9 cellular contexts compared by ENCODE assay signal in the genomic region with DNA sequence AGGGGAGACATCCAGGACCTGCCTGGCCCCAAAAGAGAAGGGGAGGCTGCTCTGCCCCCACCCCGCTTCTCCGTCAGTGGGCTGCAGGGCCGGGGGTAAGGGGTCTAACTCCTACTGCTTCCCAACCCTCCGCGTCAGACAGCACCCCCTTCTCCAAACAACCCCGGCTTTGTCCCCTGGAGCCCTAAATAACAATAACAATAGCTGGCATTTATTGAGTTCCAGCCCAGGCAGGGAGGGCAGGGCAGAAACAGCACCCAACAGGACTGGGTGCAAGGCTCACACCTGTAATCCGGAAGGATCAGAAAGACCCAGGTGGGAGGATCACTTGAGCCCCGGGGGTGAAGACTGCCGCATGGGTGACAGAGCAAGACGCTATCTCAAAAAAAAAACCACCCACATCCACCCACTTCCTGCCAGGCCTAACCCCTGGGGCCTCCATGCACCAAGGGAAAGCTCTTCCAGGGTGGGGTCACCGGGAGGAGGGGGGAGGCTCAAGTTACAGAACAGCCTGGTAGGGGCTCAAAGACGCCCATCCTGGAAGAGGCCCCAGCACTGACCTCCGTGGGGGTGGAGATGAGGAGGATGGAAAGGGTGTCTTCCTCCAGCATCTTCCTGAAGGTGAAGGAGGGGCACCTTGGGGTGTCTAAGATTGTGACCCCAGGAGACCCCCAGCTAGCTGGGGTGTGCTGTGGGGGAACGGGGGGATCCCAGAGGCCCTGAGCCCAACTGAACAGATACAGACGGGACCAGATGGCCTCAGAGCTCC. TPM values are rescaled to one million over a fixed set of nuclear protein-coding genes. Genes with fewer than 3 reads are reported as not detected.
DNase-seq lines count a peak whose midpoint lies in the region; ATAC-seq, FAIRE-seq and TF ChIP-seq lines count a peak whose summit lies in the region.
"Had no signal": no experiment of that assay in that cellular context is flagged by ENCODE, and none has a peak within 500 bp of the region (broad histone marks: within the 10 kb centered on the region; RNA-seq: fewer than 3 reads in every experiment).

No MANE protein-coding gene starts in this region.

- H3K36me3 Mint-ChIP-seq in activated T-helper 2 cell treated with anti-CD3 and anti-CD28 coated beads, Interferon-gamma antibody, Interleukin-2, Interleukin-4, amounts not matched to agents 10 μg/mL and 5 μg/mL and 100 μg/mL, durations not matched to agents 14 hours and 24 hours and 36 hours (ENCODE audit: low read depth): no peaks in the 10 kb centered on the region

- peaks cover 8% of the 10 kb centered on the region for H3K4me1 Mint-ChIP-seq in activated T-helper 2 cell treated with anti-CD3 and anti-CD28 coated beads, Interferon-gamma antibody, Interleukin-2, Interleukin-4, amounts not matched to agents 10 μg/mL and 5 μg/mL and 100 μg/mL, durations not matched to agents 14 hours and 24 hours and 36 hours (ENCODE audit: low read depth)

- no peaks in the 10 kb centered on the region for H3K9me3 Mint-ChIP-seq in activated T-helper 2 cell treated with anti-CD3 and anti-CD28 coated beads, Interferon-gamma antibody, Interleukin-2, Interleukin-4, amounts not matched to agents 10 μg/mL and 5 μg/mL and 100 μg/mL, durations not matched to agents 14 hours and 24 hours and 36 hours

- peak; percentile 8 for TF ChIP-seq RAD21 in Ishikawa (IDR thresholded peaks at IDR 0.05; ENCODE audit: low read depth)

- H3K9me3 ChIP-seq in spleen (no peaks in the 10 kb centered on the region), tibial artery (no peaks in the 10 kb centered on the region)

- H3K27me3 ChIP-seq in spleen (replicated peaks in 1 of 7) (peaks cover 0 to 53% (median 9%) of the 10 kb centered on the region in 7 donors), tibial artery (peaks cover 0 to 59% of the 10 kb centered on the region in 2 donors)

- H3K27ac Mint-ChIP-seq in activated T-helper 2 cell treated with anti-CD3 and anti-CD28 coated beads, Interferon-gamma antibody, Interleukin-2, Interleukin-4, amounts not matched to agents 10 μg/mL and 5 μg/mL and 100 μg/mL, durations not matched to agents 14 hours and 24 hours and 36 hours: peak overlapping the region; percentile 62

- WGBS in spleen, 5 donors: 22 to 32% (median 28%) methylated on average over 14 to 15 of the region's 15 CpGs

- TF ChIP-seq CTCF in spleen (IDR thresholded peaks at IDR 0.05 in 8 of 11, conservative IDR thresholded peaks at IDR 0.05 in 3 of 11) (no peak), tibial artery (IDR thresholded peaks at IDR 0.05) (no peak)

- TF ChIP-seq POLR2A in spleen (IDR thresholded peaks at IDR 0.05): no peak

- H3K4me3 Mint-ChIP-seq in activated T-helper 2 cell treated with anti-CD3 and anti-CD28 coated beads, Interferon-gamma antibody, Interleukin-2, Interleukin-4, amounts not matched to agents 10 μg/mL and 5 μg/mL and 100 μg/mL, durations not matched to agents 14 hours and 24 hours and 36 hours (ENCODE audit: low read depth): peak overlapping the region; percentile 55

- H3K27ac ChIP-seq in spleen: peak overlapping the region in 6 of 8 donors; percentile 7 to 82 (median 68)
- H3K27ac ChIP-seq in tibial artery: no peak overlapping the region

- H3K36me3 ChIP-seq in spleen (peaks cover 0 to 19% (median 0%) of the 10 kb centered on the region in 6 donors), tibial artery (no peaks in the 10 kb centered on the region)

- TF ChIP-seq EP300 in Ishikawa (IDR thresholded peaks at IDR 0.05; ENCODE audit: borderline replicate concordance): peak; percentile 96

- H3K4me1 ChIP-seq in spleen (peaks cover 16 to 69% (median 43%) of the 10 kb centered on the region in 6 donors), tibial artery (peaks cover 0 to 15% (median 9%) of the 10 kb centered on the region in 4 donors)

- peak; percentile 66 for DNase-seq in activated T-helper 2 cell treated with anti-CD3 and anti-CD28 coated beads, Interferon-gamma antibody, Interleukin-2, Interleukin-4, amounts not matched to agents 10 μg/mL and 5 μg/mL and 100 μg/mL, durations not matched to agents 14 hours and 24 hours and 36 hours (ENCODE audit: low spot score)
- no peak for DNase-seq in spleen
- DNase-seq in tibial artery: no peak
- no peak for DNase-seq in RCC 7860 (ENCODE audit: low spot score)
- DNase-seq in amygdala (lab: John Stamatoyannopoulos, UW): no peak

- intact Hi-C loops in activated T-helper 2 cell treated with anti-CD3 and anti-CD28 coated beads, Interferon-gamma antibody, Interleukin-2, Interleukin-4, amounts not matched to agents 10 μg/mL and 5 μg/mL and 100 μg/mL, durations not matched to agents 14 hours and 24 hours and 36 hours (cut with micrococcal nuclease): loop anchor here (1.0 to 5.0 kb wide), 5 partner anchors 16 to 690 kb away; a partner anchor contains a TSS
- intact Hi-C loops in spleen (cut with DNase I; ENCODE audit: low total_unique reads) (no loop called here), tibial artery (cut with DNase I; ENCODE audit: low total_unique reads) (no loop called here)

- peak; percentile 52 for ATAC-seq in GM21447 (IDR thresholded peaks at IDR 0.05; ENCODE audit: unreplicated experiment)

- FAIRE-seq in RCC 7860 (lab: Jason Lieb, UNC): no peak

- peaks cover 15% of the 10 kb centered on the region for H3K27me3 Mint-ChIP-seq in activated T-helper 2 cell treated with anti-CD3 and anti-CD28 coated beads, Interferon-gamma antibody, Interleukin-2, Interleukin-4, amounts not matched to agents 10 μg/mL and 5 μg/mL and 100 μg/mL, durations not matched to agents 14 hours and 24 hours and 36 hours (ENCODE audit: low read depth)

- peak overlapping the region in 3 of 8 donors; percentile 5 to 73 (median 48) for H3K4me3 ChIP-seq in spleen
- H3K4me3 ChIP-seq in tibial artery: no peak overlapping the region

TF ChIP-seq in Ishikawa, 13 proteins besides CTCF, POLR2A, EP300 and RAD21 (continues in another document):
- TF ChIP-seq YY1 (IDR thresholded peaks at IDR 0.05; ENCODE audit: low read depth): no peak
- no peak for TF ChIP-seq CREB1 (IDR thresholded peaks at IDR 0.05; ENCODE audit: low read depth)
- TF ChIP-seq, protein P1, sequence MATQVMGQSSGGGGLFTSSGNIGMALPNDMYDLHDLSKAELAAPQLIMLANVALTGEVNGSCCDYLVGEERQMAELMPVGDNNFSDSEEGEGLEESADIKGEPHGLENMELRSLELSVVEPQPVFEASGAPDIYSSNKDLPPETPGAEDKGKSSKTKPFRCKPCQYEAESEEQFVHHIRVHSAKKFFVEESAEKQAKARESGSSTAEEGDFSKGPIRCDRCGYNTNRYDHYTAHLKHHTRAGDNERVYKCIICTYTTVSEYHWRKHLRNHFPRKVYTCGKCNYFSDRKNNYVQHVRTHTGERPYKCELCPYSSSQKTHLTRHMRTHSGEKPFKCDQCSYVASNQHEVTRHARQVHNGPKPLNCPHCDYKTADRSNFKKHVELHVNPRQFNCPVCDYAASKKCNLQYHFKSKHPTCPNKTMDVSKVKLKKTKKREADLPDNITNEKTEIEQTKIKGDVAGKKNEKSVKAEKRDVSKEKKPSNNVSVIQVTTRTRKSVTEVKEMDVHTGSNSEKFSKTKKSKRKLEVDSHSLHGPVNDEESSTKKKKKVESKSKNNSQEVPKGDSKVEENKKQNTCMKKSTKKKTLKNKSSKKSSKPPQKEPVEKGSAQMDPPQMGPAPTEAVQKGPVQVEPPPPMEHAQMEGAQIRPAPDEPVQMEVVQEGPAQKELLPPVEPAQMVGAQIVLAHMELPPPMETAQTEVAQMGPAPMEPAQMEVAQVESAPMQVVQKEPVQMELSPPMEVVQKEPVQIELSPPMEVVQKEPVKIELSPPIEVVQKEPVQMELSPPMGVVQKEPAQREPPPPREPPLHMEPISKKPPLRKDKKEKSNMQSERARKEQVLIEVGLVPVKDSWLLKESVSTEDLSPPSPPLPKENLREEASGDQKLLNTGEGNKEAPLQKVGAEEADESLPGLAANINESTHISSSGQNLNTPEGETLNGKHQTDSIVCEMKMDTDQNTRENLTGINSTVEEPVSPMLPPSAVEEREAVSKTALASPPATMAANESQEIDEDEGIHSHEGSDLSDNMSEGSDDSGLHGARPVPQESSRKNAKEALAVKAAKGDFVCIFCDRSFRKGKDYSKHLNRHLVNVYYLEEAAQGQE (IDR thresholded peaks at IDR 0.05; ENCODE audit: low read depth): no peak
- peak; percentile 89 for TF ChIP-seq FOXM1 (IDR thresholded peaks at IDR 0.05; ENCODE audit: borderline replicate concordance, low read depth)
- TF ChIP-seq, protein P2, sequence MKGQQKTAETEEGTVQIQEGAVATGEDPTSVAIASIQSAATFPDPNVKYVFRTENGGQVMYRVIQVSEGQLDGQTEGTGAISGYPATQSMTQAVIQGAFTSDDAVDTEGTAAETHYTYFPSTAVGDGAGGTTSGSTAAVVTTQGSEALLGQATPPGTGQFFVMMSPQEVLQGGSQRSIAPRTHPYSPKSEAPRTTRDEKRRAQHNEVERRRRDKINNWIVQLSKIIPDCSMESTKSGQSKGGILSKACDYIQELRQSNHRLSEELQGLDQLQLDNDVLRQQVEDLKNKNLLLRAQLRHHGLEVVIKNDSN (IDR thresholded peaks at IDR 0.05): peak; percentile 47; the same call in 1 of the 2 replicates
- TF ChIP-seq ZBTB7A (IDR thresholded peaks at IDR 0.05; ENCODE audit: low read depth): peak; percentile 86
- TF ChIP-seq EGR1 (IDR thresholded peaks at IDR 0.05): peak; percentile 92

RNA-seq across cellular contexts. Expression of a gene that starts 1.3 kb away (rescaled TPM):
- 0.18 and 0.27 TPM in 2 replicates for total RNA-seq in activated T-helper 2 cell treated with anti-CD3 and anti-CD28 coated beads, Interferon-gamma antibody, Interleukin-2, Interleukin-4, amounts not matched to agents 10 μg/mL and 5 μg/mL and 100 μg/mL, durations not matched to agents 14 hours and 24 hours and 36 hours
- total RNA-seq in spleen: 1 to 10 TPM in 4 of 7 donors, under 1 TPM in 3; 0.33 to 2.0 (median 1.0) TPM
- 1 to 10 TPM in 1 of 3 donors, under 1 TPM in 2; 0.91 to 1.8 (median 0.98) TPM for polyA plus RNA-seq in spleen
- total RNA-seq: SK-MEL-5 had no signal

RNA-seq across cellular contexts. Expression of a gene that starts 5.1 kb away (rescaled TPM):
- not detected in 2 replicates for total RNA-seq in activated T-helper 2 cell treated with anti-CD3 and anti-CD28 coated beads, Interferon-gamma antibody, Interleukin-2, Interleukin-4, amounts not matched to agents 10 μg/mL and 5 μg/mL and 100 μg/mL, durations not matched to agents 14 hours and 24 hours and 36 hours
- total RNA-seq in spleen: 1 to 10 TPM in 4 of 7 donors, under 1 TPM in 1, not detected in 2; 0.46 to 1.5 (median 1.2) TPM
- under 1 TPM; 0.07 to 0.19 (median 0.12) TPM for polyA plus RNA-seq in spleen
- total RNA-seq: kidney epithelial cell, SK-MEL-5 had no signal

RNA-seq across cellular contexts. Expression of a gene that starts 15.5 kb away (rescaled TPM):
- total RNA-seq in activated T-helper 2 cell treated with anti-CD3 and anti-CD28 coated beads, Interferon-gamma antibody, Interleukin-2, Interleukin-4, amounts not matched to agents 10 μg/mL and 5 μg/mL and 100 μg/mL, durations not matched to agents 14 hours and 24 hours and 36 hours: 0.32 and 0.46 TPM in 2 replicates
- total RNA-seq in spleen: 1 to 10 TPM in 1 of 7 donors, under 1 TPM in 6; 0.20 to 1.0 (median 0.77) TPM
- under 1 TPM; 0.55 to 0.72 (median 0.64) TPM for polyA plus RNA-seq in spleen
- total RNA-seq: SK-MEL-5 had no signal

RNA-seq across cellular contexts. Expression of a gene that starts 21.4 kb away (rescaled TPM):
- 10.3 and 11.5 TPM in 2 replicates for total RNA-seq in activated T-helper 2 cell treated with anti-CD3 and anti-CD28 coated beads, Interferon-gamma antibody, Interleukin-2, Interleukin-4, amounts not matched to agents 10 μg/mL and 5 μg/mL and 100 μg/mL, durations not matched to agents 14 hours and 24 hours and 36 hours
- 100 to 1,000 TPM in 1 of 7 donors, 10 to 100 TPM in 6; 56.5 to 120 (median 66.0) TPM for total RNA-seq in spleen
- 10 to 100 TPM in 1 of 3 donors, 1 to 10 TPM in 2; 4.3 to 21.2 (median 5.7) TPM for polyA plus RNA-seq in spleen

RNA-seq across cellular contexts. Expression of a gene that starts 32.1 kb away (rescaled TPM):
- total RNA-seq in activated T-helper 2 cell treated with anti-CD3 and anti-CD28 coated beads, Interferon-gamma antibody, Interleukin-2, Interleukin-4, amounts not matched to agents 10 μg/mL and 5 μg/mL and 100 μg/mL, durations not matched to agents 14 hours and 24 hours and 36 hours: 135 and 143 TPM in 2 replicates
- total RNA-seq in spleen: 100 to 1,000 TPM in 4 of 7 donors, 10 to 100 TPM in 3; 68.8 to 167 (median 105) TPM
- polyA plus RNA-seq in spleen: 100 to 1,000 TPM; 123 to 275 (median 186) TPM

Comparison
In these comparisons a context has a peak if more than half of its experiments do, and no peak if none do; other contexts are left out.
1. H3K27ac ChIP-seq: peak in spleen (6 of 8); none in tibial artery (0 of 2).